ENCODE assay signal across 8 cellular contexts in the genomic region with DNA sequence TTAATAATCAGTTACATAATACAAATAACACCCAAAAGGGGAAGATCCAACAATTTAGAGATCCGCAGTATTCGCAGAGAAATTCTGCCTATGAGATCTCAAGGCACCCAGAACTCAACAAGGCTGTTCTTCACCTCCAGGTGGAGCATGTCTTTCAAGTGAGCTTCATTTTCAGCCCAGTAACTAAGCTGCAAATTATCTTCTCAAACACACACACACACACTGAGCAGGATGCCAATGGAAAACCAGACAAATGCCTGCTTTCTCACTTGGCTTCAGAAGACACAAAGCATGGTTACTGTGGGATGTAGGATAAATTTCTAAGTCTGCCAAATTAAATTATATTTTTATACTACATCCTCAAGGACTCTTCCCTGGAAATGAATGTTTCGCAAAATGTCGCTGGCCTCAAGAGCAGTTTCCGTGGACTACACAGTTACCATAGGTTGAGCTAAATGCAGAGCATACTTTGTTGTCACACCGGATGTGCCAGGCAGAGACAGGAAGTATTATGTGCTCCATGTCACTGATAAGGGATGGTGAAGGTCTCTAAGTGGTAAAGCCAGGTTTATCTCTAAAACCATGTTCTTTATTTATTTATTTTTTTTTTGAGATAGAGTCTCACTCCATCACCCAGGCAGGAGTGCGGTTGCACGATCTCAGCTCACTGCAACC. TPM values are rescaled to one million over a fixed set of nuclear protein-coding genes. Genes with fewer than 3 reads are reported as not detected.
A peak's percentile ranks its signal among the peaks of the same experiment; 100 is the strongest.
DNase-seq lines count a peak whose midpoint lies in the region; ATAC-seq and TF ChIP-seq lines count a peak whose summit lies in the region.

No MANE protein-coding gene starts in this region.

- DNase-seq in AG04449 (ENCODE audit: low read depth, low spot score) (no peak), GM12865 (ENCODE audit: low read depth) (peak; percentile 38), SK-N-SH (peak; percentile 30), erythroblast (lab: John Stamatoyannopoulos, UW) (peak; percentile 80 to 83), retinal pigment epithelial cell (ENCODE audit: low read depth) (no peak), DMS79 treated with DMSO at 0.1 percent for 48 hours (lab: John Stamatoyannopoulos, UW) (no peak), NCI-H2029 (lab: John Stamatoyannopoulos, UW) (no peak)

- TF ChIP-seq EP300 in SK-N-SH (IDR thresholded peaks at IDR 0.05; ENCODE audit: borderline replicate concordance in 1 of 2, low read depth in 1 of 2, low read length in 1 of 2) = no peak

- H3F3A ChIP-seq in SK-N-SH (replicated peaks; ENCODE audit: insufficient read depth) = peaks cover 10% of the 10 kb centered on the region

- H3K36me3 ChIP-seq in SK-N-SH (replicated peaks in 1 of 2; ENCODE audit: control insufficient read depth in 1 of 2, insufficient read depth in 2 of 2, low read length in 1 of 2) = peaks cover 78 to 87% of the 10 kb centered on the region in 2 experiments

- TF ChIP-seq CTCF in AG04449 (IDR thresholded peaks at IDR 0.05; ENCODE audit: insufficient read depth, low read length, missing control alignments) (peak; percentile 10), GM12865 (IDR thresholded peaks at IDR 0.05; ENCODE audit: insufficient read depth, low read depth, low read length, missing control alignments) (peak; percentile 30), SK-N-SH (IDR thresholded peaks at IDR 0.05) (peak; percentile 52), retinal pigment epithelial cell (conservative IDR thresholded peaks at IDR 0.05; ENCODE audit: low read depth, low read length) (peak; percentile 44)

- H3K79me2 ChIP-seq in SK-N-SH (ENCODE audit: insufficient read depth) = no peaks in the 10 kb centered on the region; the same call in 1 of the 2 replicates

- H3K4me2 ChIP-seq in SK-N-SH = no peak overlapping the region

- ATAC-seq in HG03095 (IDR thresholded peaks at IDR 0.05; ENCODE audit: unreplicated experiment) = no peak

- peak overlapping the region in 1 of 2 experiments; percentile 28; a peak in 2 of 4 replicates for H3K27ac ChIP-seq in SK-N-SH (ENCODE audit: low read depth in 2 of 2, low read length in 1 of 2)

- no peak overlapping the region for H2AFZ ChIP-seq in SK-N-SH (ENCODE audit: low read depth)

- H3K4me3 ChIP-seq in AG04449 (ENCODE audit: low read depth, low read length) = no peak overlapping the region
- no peak overlapping the region for H3K4me3 ChIP-seq in GM12865 (ENCODE audit: low read depth, low read length)
- no peak overlapping the region for H3K4me3 ChIP-seq in SK-N-SH (ENCODE audit: low read depth in 2 of 2, low read length in 1 of 2)
- no peak overlapping the region for H3K4me3 ChIP-seq in retinal pigment epithelial cell (ENCODE audit: low read length)

- no peaks in the 10 kb centered on the region for H3K9me3 ChIP-seq in SK-N-SH

- no peak overlapping the region for H3K9ac ChIP-seq in SK-N-SH

- CTCF ChIA-PET in AG04449 (lab: Yijun Ruan, JAX) (interaction anchor here (0.6 to 1.6 kb wide), 11 partner anchors 10 to 473 kb away, joined by 3 to 5 read pairs (median 3); no protein-coding TSS in a partner anchor), SK-N-SH (lab: Yijun Ruan, JAX) (interaction anchor here (0.9 to 2.8 kb wide), 20 partner anchors 9 to 482 kb away, joined by 3 to 15 read pairs (median 4); no protein-coding TSS in a partner anchor)

- POLR2A ChIA-PET in AG04449 (lab: Yijun Ruan, JAX) = no interaction called here
- POLR2A ChIA-PET in SK-N-SH (lab: Yijun Ruan, JAX) = interaction anchor here (0.7 kb wide), 1 partner anchor 66 kb away, joined by 6 read pairs; no protein-coding TSS in a partner anchor

- 0 out of 2 replicates have a peak, but pooled peaks cover 3% of the 10 kb centered on the region for H4K20me1 ChIP-seq in SK-N-SH (ENCODE audit: insufficient read depth)

- TF ChIP-seq POLR2A in erythroblast (IDR thresholded peaks at IDR 0.05; ENCODE audit: low read length) = no peak

- TF ChIP-seq RAD21 in SK-N-SH (IDR thresholded peaks at IDR 0.05; ENCODE audit: low read length) = peak; percentile 33

- H3K4me1 ChIP-seq in SK-N-SH (ENCODE audit: control insufficient read depth in 1 of 2, insufficient read depth in 2 of 2, low read depth in 1 of 2, low read length in 1 of 2) = no peaks in the 10 kb centered on the region

- H3K27me3 ChIP-seq in SK-N-SH (ENCODE audit: insufficient read depth) = no peaks in the 10 kb centered on the region

- 86% methylated on average over 8 of the region's 8 CpGs for WGBS in SK-N-SH (ENCODE audit: low lambda C conversion rate)

- no peaks in the 10 kb centered on the region for H3K9me2 ChIP-seq in SK-N-SH

TF ChIP-seq in SK-N-SH, 30 proteins besides CTCF, POLR2A, EP300 and RAD21:
- TF ChIP-seq SIN3A (IDR thresholded peaks at IDR 0.05; ENCODE audit: borderline replicate concordance, low read depth, low read length) = no peak
- TF ChIP-seq GABPA (IDR thresholded peaks at IDR 0.05; ENCODE audit: low read depth) = no peak
- no peak for TF ChIP-seq NRF1 (IDR thresholded peaks at IDR 0.05; ENCODE audit: low read depth, low read length)
- TF ChIP-seq SMC3 (IDR thresholded peaks at IDR 0.05; ENCODE audit: low read depth, low read length) = peak; percentile 40; the same call in 1 of the 2 replicates
- TF ChIP-seq EZH2phosphoT487 (IDR thresholded peaks at IDR 0.05; ENCODE audit: borderline replicate concordance, low read depth) = no peak
- TF ChIP-seq, protein P1, sequence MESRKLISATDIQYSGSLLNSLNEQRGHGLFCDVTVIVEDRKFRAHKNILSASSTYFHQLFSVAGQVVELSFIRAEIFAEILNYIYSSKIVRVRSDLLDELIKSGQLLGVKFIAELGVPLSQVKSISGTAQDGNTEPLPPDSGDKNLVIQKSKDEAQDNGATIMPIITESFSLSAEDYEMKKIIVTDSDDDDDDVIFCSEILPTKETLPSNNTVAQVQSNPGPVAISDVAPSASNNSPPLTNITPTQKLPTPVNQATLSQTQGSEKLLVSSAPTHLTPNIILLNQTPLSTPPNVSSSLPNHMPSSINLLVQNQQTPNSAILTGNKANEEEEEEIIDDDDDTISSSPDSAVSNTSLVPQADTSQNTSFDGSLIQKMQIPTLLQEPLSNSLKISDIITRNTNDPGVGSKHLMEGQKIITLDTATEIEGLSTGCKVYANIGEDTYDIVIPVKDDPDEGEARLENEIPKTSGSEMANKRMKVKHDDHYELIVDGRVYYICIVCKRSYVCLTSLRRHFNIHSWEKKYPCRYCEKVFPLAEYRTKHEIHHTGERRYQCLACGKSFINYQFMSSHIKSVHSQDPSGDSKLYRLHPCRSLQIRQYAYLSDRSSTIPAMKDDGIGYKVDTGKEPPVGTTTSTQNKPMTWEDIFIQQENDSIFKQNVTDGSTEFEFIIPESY (IDR thresholded peaks at IDR 0.05; ENCODE audit: borderline replicate concordance, low read depth) = no peak
- no peak for TF ChIP-seq YY1 (IDR thresholded peaks at IDR 0.05; ENCODE audit: low read depth)
- TF ChIP-seq, protein P2, sequence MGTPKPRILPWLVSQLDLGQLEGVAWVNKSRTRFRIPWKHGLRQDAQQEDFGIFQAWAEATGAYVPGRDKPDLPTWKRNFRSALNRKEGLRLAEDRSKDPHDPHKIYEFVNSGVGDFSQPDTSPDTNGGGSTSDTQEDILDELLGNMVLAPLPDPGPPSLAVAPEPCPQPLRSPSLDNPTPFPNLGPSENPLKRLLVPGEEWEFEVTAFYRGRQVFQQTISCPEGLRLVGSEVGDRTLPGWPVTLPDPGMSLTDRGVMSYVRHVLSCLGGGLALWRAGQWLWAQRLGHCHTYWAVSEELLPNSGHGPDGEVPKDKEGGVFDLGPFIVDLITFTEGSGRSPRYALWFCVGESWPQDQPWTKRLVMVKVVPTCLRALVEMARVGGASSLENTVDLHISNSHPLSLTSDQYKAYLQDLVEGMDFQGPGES (IDR thresholded peaks at IDR 0.05; ENCODE audit: low read depth, low read length) = no peak
- no peak for TF ChIP-seq FOXJ3 (CRISPR knock-in tag; IDR thresholded peaks at IDR 0.05)
TF ChIP-seq in SK-N-SH: peak in this region for 1.

RNA-seq across cellular contexts. Expression of a gene that starts 30.3 kb away (rescaled TPM):
- 51.3 and 68.7 TPM in 2 replicates for polyA plus RNA-seq in SK-N-SH (2012; rRNA removed)
- polyA plus RNA-seq in SK-N-SH (2012; cell fraction: cytosol; rRNA removed) = 25.1 and 30.9 TPM in 2 replicates
- 403 and 672 TPM in 2 replicates for polyA plus RNA-seq in SK-N-SH (2012; cell fraction: nucleus; rRNA removed)

Comparison
In these comparisons a context has a peak if more than half of its experiments do, and no peak if none do; other contexts are left out.
1. DNase-seq: peak in GM12865 (single experiment), SK-N-SH (single experiment) and erythroblast (2 of 2); none in AG04449 (single experiment), retinal pigment epithelial cell (single experiment), DMS79 treated with DMSO at 0.1 percent for 48 hours (single experiment) and NCI-H2029 (single experiment).
2. Peak in every context shown above with its lines, with median percentiles within 50 percentile points of each other: CTCF ChIP-seq.